In the genomic region with DNA sequence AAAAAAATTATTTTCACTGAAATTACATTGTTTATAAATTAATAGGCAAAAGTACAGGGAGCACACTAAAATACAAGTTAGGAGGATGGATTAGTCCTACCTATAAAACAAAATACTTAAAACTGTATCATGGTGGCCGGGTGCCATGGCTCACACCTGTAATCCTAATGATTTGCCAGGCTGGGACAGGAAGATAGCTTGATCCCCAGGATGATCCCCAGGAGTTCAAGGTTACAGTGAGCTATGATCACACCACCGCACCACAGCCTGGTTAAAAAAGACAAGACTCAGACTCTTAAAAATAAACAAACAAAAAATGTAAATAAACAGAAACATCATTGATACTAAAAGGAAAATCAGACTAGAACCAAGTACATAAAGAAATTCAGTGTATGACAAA, we compare ENCODE assay signal across 1 cellular context.
TF ChIP-seq lines count a peak whose summit lies in the region.

No MANE protein-coding gene starts in this region.

TF ChIP-seq in HepG2, 621 proteins besides CTCF, POLR2A, EP300 and RAD21:
- TF ChIP-seq SMC3 (IDR thresholded peaks at IDR 0.05; ENCODE audit: low read length) = no peak
- no peak for TF ChIP-seq ZNF256 (CRISPR knock-in tag; conservative IDR thresholded peaks at IDR 0.05)
- TF ChIP-seq, protein P1, sequence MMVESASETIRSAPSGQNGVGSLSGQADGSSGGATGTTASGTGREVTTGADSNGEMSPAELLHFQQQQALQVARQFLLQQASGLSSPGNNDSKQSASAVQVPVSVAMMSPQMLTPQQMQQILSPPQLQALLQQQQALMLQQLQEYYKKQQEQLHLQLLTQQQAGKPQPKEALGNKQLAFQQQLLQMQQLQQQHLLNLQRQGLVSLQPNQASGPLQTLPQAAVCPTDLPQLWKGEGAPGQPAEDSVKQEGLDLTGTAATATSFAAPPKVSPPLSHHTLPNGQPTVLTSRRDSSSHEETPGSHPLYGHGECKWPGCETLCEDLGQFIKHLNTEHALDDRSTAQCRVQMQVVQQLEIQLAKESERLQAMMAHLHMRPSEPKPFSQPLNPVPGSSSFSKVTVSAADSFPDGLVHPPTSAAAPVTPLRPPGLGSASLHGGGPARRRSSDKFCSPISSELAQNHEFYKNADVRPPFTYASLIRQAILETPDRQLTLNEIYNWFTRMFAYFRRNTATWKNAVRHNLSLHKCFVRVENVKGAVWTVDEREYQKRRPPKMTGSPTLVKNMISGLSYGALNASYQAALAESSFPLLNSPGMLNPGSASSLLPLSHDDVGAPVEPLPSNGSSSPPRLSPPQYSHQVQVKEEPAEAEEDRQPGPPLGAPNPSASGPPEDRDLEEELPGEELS (CRISPR knock-in tag; IDR thresholded peaks at IDR 0.05) = 0 out of 2 replicates have a peak, but pooled peaks have one; percentile 12
- no peak for TF ChIP-seq HOXD1 (CRISPR knock-in tag; IDR thresholded peaks at IDR 0.05)
- TF ChIP-seq, protein P2, sequence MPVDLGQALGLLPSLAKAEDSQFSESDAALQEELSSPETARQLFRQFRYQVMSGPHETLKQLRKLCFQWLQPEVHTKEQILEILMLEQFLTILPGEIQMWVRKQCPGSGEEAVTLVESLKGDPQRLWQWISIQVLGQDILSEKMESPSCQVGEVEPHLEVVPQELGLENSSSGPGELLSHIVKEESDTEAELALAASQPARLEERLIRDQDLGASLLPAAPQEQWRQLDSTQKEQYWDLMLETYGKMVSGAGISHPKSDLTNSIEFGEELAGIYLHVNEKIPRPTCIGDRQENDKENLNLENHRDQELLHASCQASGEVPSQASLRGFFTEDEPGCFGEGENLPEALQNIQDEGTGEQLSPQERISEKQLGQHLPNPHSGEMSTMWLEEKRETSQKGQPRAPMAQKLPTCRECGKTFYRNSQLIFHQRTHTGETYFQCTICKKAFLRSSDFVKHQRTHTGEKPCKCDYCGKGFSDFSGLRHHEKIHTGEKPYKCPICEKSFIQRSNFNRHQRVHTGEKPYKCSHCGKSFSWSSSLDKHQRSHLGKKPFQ (CRISPR knock-in tag; IDR thresholded peaks at IDR 0.05; ENCODE audit: insufficient replicate concordance) = peak; percentile 44
- no peak for TF ChIP-seq NFKB2 (CRISPR knock-in tag; IDR thresholded peaks at IDR 0.05; ENCODE audit: borderline replicate concordance)
- TF ChIP-seq ZNF138 (CRISPR knock-in tag; IDR thresholded peaks at IDR 0.05; ENCODE audit: low read depth) = no peak
- peak; percentile 30; the same call in 1 of the 2 replicates for TF ChIP-seq RARA (CRISPR knock-in tag; IDR thresholded peaks at IDR 0.05)
- no peak for TF ChIP-seq ZNF205 (CRISPR knock-in tag; IDR thresholded peaks at IDR 0.05)
- TF ChIP-seq, protein P3, sequence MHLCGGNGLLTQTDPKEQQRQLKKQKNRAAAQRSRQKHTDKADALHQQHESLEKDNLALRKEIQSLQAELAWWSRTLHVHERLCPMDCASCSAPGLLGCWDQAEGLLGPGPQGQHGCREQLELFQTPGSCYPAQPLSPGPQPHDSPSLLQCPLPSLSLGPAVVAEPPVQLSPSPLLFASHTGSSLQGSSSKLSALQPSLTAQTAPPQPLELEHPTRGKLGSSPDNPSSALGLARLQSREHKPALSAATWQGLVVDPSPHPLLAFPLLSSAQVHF (CRISPR knock-in tag; IDR thresholded peaks at IDR 0.05) = no peak
- TF ChIP-seq SRSF4 (IDR thresholded peaks at IDR 0.05; ENCODE audit: low read depth, low read length, poor library complexity, severe bottlenecking) = no peak
- no peak for TF ChIP-seq ZNF496 (CRISPR knock-in tag; IDR thresholded peaks at IDR 0.05; ENCODE audit: insufficient replicate concordance)
- TF ChIP-seq, protein P4, sequence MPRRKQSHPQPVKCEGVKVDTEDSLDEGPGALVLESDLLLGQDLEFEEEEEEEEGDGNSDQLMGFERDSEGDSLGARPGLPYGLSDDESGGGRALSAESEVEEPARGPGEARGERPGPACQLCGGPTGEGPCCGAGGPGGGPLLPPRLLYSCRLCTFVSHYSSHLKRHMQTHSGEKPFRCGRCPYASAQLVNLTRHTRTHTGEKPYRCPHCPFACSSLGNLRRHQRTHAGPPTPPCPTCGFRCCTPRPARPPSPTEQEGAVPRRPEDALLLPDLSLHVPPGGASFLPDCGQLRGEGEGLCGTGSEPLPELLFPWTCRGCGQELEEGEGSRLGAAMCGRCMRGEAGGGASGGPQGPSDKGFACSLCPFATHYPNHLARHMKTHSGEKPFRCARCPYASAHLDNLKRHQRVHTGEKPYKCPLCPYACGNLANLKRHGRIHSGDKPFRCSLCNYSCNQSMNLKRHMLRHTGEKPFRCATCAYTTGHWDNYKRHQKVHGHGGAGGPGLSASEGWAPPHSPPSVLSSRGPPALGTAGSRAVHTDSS (CRISPR knock-in tag; conservative IDR thresholded peaks at IDR 0.05) = no peak
- no peak for TF ChIP-seq ZNF3 (CRISPR knock-in tag; IDR thresholded peaks at IDR 0.05)
- TF ChIP-seq, protein P5, sequence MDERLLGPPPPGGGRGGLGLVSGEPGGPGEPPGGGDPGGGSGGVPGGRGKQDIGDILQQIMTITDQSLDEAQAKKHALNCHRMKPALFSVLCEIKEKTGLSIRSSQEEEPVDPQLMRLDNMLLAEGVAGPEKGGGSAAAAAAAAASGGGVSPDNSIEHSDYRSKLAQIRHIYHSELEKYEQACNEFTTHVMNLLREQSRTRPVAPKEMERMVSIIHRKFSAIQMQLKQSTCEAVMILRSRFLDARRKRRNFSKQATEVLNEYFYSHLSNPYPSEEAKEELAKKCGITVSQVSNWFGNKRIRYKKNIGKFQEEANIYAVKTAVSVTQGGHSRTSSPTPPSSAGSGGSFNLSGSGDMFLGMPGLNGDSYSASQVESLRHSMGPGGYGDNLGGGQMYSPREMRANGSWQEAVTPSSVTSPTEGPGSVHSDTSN (CRISPR knock-in tag; IDR thresholded peaks at IDR 0.05) = no peak
- no peak for TF ChIP-seq SMAD1 (CRISPR knock-in tag; IDR thresholded peaks at IDR 0.05; ENCODE audit: borderline replicate concordance, low read depth)
- TF ChIP-seq ZSCAN29 (CRISPR knock-in tag; conservative IDR thresholded peaks at IDR 0.05) = no peak
- no peak for TF ChIP-seq ZKSCAN1 (IDR thresholded peaks at IDR 0.05; ENCODE audit: low read length)
- no peak for TF ChIP-seq ZNF329 (CRISPR knock-in tag; IDR thresholded peaks at IDR 0.05; ENCODE audit: low read depth)
- no peak for TF ChIP-seq SMARCC2 (IDR thresholded peaks at IDR 0.05)
- no peak for TF ChIP-seq ZNF709 (CRISPR knock-in tag; IDR thresholded peaks at IDR 0.05)
- no peak for TF ChIP-seq ISL2 (CRISPR knock-in tag; IDR thresholded peaks at IDR 0.05)
- TF ChIP-seq ZMYM4 (CRISPR knock-in tag; IDR thresholded peaks at IDR 0.05) = no peak
- TF ChIP-seq FOXP1 (IDR thresholded peaks at IDR 0.05) = no peak
- TF ChIP-seq FOXP1 (CRISPR knock-in tag; IDR thresholded peaks at IDR 0.05) = 0 out of 2 replicates have a peak, but pooled peaks have one; percentile 7
- no peak for TF ChIP-seq ZNF550 (CRISPR knock-in tag; IDR thresholded peaks at IDR 0.05; ENCODE audit: borderline replicate concordance)
